In genomic region chr2:97645112-97645699, GRCh38 we compare ENCODE assay signal across 1 cellular context.
TF ChIP-seq lines count a peak whose summit lies in the region.

No MANE protein-coding gene starts in this region.

TF ChIP-seq in GM23338, 12 proteins besides CTCF, POLR2A, EP300 and RAD21 (continued from another document):
- TF ChIP-seq ZNF462 (CRISPR knock-in tag; IDR thresholded peaks at IDR 0.05), result no peak
- TF ChIP-seq ZNF114 (CRISPR knock-in tag; IDR thresholded peaks at IDR 0.05), result no peak
- TF ChIP-seq EZH2phosphoT487 (IDR thresholded peaks at IDR 0.05; ENCODE audit: unreplicated experiment), result no peak
- TF ChIP-seq, protein P1, sequence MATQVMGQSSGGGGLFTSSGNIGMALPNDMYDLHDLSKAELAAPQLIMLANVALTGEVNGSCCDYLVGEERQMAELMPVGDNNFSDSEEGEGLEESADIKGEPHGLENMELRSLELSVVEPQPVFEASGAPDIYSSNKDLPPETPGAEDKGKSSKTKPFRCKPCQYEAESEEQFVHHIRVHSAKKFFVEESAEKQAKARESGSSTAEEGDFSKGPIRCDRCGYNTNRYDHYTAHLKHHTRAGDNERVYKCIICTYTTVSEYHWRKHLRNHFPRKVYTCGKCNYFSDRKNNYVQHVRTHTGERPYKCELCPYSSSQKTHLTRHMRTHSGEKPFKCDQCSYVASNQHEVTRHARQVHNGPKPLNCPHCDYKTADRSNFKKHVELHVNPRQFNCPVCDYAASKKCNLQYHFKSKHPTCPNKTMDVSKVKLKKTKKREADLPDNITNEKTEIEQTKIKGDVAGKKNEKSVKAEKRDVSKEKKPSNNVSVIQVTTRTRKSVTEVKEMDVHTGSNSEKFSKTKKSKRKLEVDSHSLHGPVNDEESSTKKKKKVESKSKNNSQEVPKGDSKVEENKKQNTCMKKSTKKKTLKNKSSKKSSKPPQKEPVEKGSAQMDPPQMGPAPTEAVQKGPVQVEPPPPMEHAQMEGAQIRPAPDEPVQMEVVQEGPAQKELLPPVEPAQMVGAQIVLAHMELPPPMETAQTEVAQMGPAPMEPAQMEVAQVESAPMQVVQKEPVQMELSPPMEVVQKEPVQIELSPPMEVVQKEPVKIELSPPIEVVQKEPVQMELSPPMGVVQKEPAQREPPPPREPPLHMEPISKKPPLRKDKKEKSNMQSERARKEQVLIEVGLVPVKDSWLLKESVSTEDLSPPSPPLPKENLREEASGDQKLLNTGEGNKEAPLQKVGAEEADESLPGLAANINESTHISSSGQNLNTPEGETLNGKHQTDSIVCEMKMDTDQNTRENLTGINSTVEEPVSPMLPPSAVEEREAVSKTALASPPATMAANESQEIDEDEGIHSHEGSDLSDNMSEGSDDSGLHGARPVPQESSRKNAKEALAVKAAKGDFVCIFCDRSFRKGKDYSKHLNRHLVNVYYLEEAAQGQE (IDR thresholded peaks at IDR 0.05; ENCODE audit: unreplicated experiment), result no peak
- no peak for TF ChIP-seq STAT1 (IDR thresholded peaks at IDR 0.05; ENCODE audit: unreplicated experiment)
- no peak for TF ChIP-seq EZH2 (IDR thresholded peaks at IDR 0.05; ENCODE audit: low read depth, unreplicated experiment)
- TF ChIP-seq POLR2AphosphoS5 (IDR thresholded peaks at IDR 0.05; ENCODE audit: low read depth), result no peak
- TF ChIP-seq, protein P2, sequence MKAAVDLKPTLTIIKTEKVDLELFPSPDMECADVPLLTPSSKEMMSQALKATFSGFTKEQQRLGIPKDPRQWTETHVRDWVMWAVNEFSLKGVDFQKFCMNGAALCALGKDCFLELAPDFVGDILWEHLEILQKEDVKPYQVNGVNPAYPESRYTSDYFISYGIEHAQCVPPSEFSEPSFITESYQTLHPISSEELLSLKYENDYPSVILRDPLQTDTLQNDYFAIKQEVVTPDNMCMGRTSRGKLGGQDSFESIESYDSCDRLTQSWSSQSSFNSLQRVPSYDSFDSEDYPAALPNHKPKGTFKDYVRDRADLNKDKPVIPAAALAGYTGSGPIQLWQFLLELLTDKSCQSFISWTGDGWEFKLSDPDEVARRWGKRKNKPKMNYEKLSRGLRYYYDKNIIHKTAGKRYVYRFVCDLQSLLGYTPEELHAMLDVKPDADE (IDR thresholded peaks at IDR 0.05), result no peak
- no peak for TF ChIP-seq CREB1 (CRISPR knock-in tag; IDR thresholded peaks at IDR 0.05; ENCODE audit: low read depth)
